Comparison of ENCODE assay signal across 20 cellular contexts in genomic region chr17:13939222-13939621, GRCh38.
DNase-seq lines count a peak whose midpoint lies in the region; ATAC-seq, FAIRE-seq and TF ChIP-seq lines count a peak whose summit lies in the region.
"Had no signal": no experiment of that assay in that cellular context is flagged by ENCODE, and none has a peak within 500 bp of the region (broad histone marks: within the 10 kb centered on the region; RNA-seq: fewer than 3 reads in every experiment).

No MANE protein-coding gene starts in this region.

- no peaks in the 10 kb centered on the region for H3K4me1 Mint-ChIP-seq in endodermal cell

- no peaks in the 10 kb centered on the region for H3K9me2 ChIP-seq in OCI-LY7 (ENCODE audit: insufficient read depth, low read length)

- H3K27me3 ChIP-seq in HepG2 (ENCODE audit: control insufficient read depth in 1 of 2, insufficient read depth in 2 of 2, low read length in 2 of 2), result no peaks in the 10 kb centered on the region
- H3K27me3 ChIP-seq in right lobe of liver, result no peaks in the 10 kb centered on the region
- no peaks in the 10 kb centered on the region for H3K27me3 ChIP-seq in endodermal cell (ENCODE audit: control insufficient read depth, insufficient read depth, low read length, poor library complexity, severe bottlenecking)
- H3K27me3 ChIP-seq: MG63, SJSA1 had no signal

- no peaks in the 10 kb centered on the region for H3K79me2 ChIP-seq in HepG2 (ENCODE audit: insufficient read depth, low read length)
- no peaks in the 10 kb centered on the region for H3K79me2 ChIP-seq in OCI-LY7 (ENCODE audit: insufficient read depth, low read depth, low read length)

- H3K4me2 ChIP-seq in HepG2 (ENCODE audit: low read depth, low read length) (no peak overlapping the region), OCI-LY7 (ENCODE audit: low read length) (no peak overlapping the region)
- H3K4me2 ChIP-seq: KMS-11 had no signal

- BruUV-seq in HepG2 (replicated peaks; lab: Mats Ljungman, UMichigan) (no TSS peak), OCI-LY7 (replicated peaks; lab: Mats Ljungman, UMichigan) (no TSS peak)

- ATAC-seq in HepG2 (no peak), right lobe of liver (no peak), HG02973 (IDR thresholded peaks at IDR 0.05; ENCODE audit: unreplicated experiment) (no peak), HG02610 (IDR thresholded peaks at IDR 0.05; ENCODE audit: unreplicated experiment) (no peak)

- H3K27ac ChIP-seq in HepG2 (ENCODE audit: extremely low read length, insufficient read depth, low read length) (no peak overlapping the region), right lobe of liver (no peak overlapping the region), OCI-LY7 (ENCODE audit: low read depth, low read length, poor library complexity, severe bottlenecking) (no peak overlapping the region), endodermal cell (ENCODE audit: low read depth, low read length) (no peak overlapping the region)
- H3K27ac ChIP-seq: GM23248, KMS-11, SJSA1 had no signal

- TF ChIP-seq POLR2A in HepG2 (IDR thresholded peaks at IDR 0.05; ENCODE audit: insufficient read depth in 1 of 2, low read depth in 2 of 2, low read length in 2 of 2), result no peak
- TF ChIP-seq POLR2A in right lobe of liver (IDR thresholded peaks at IDR 0.05), result no peak

- DNase-seq in HepG2 (ENCODE audit: low spot score), result no peak
- DNase-seq in right lobe of liver, result no peak
- DNase-seq in OCI-LY7 (ENCODE audit: low spot score), result no peak
- no peak for DNase-seq in endodermal cell
- DNase-seq in medulla oblongata (ENCODE audit: extremely low spot score), result no peak
- no peak for DNase-seq in cardiac septum (ENCODE audit: low spot score)
- DNase-seq: 8988T, C1 segment of cervical spinal cord, DMS153, GM23248, MG63, NCI-H187 treated with DMSO at 0.1 percent for 48 hours, NCI-H446, NCI-H774, RPMI8226, SW 1271 had no signal

- H3K4me1 ChIP-seq in HepG2 (ENCODE audit: insufficient read depth, low read length) (peaks cover 1% of the 10 kb centered on the region), right lobe of liver (peaks cover 0 to 5% (median 1%) of the 10 kb centered on the region in 4 donors), OCI-LY7 (ENCODE audit: insufficient read depth, low read length, poor library complexity, severe bottlenecking) (no peaks in the 10 kb centered on the region), endodermal cell (ENCODE audit: control insufficient read depth, insufficient read depth, low read length) (no peaks in the 10 kb centered on the region)
- H3K4me1 ChIP-seq: SJSA1 had no signal

- peak; percentile 26; the same call in 1 of the 2 replicates for TF ChIP-seq CTCF in HepG2 (CRISPR knock-in tag; IDR thresholded peaks at IDR 0.05)
- no peak for TF ChIP-seq CTCF in right lobe of liver (IDR thresholded peaks at IDR 0.05)
- peak; percentile 36 for TF ChIP-seq CTCF in OCI-LY7 (conservative IDR thresholded peaks at IDR 0.05; ENCODE audit: low read length)
- TF ChIP-seq CTCF in endodermal cell (conservative IDR thresholded peaks at IDR 0.05), result peak; percentile 41

- H2AFZ ChIP-seq in HepG2 (ENCODE audit: low read length) (no peak overlapping the region), OCI-LY7 (ENCODE audit: low read length) (no peak overlapping the region)
- H2AFZ ChIP-seq: GM23248 had no signal

- TF ChIP-seq RAD21 in HepG2 (CRISPR knock-in tag; IDR thresholded peaks at IDR 0.05), result no peak

- H4K20me1 ChIP-seq in HepG2 (ENCODE audit: insufficient read depth, low read length) (no peaks in the 10 kb centered on the region), OCI-LY7 (ENCODE audit: insufficient read depth, low read length) (no peaks in the 10 kb centered on the region)

- H3K9ac ChIP-seq in HepG2 (ENCODE audit: insufficient read depth, low read depth, low read length), result no peak overlapping the region
- H3K9ac ChIP-seq in endodermal cell (ENCODE audit: extremely low read depth, low read length, poor library complexity, severe bottlenecking), result no peak overlapping the region
- H3K9ac ChIP-seq: GM23248, KMS-11 had no signal

- FAIRE-seq in HepG2 (lab: Jason Lieb, UNC), result no peak

- whole genome bisulfite sequencing in HepG2 (ENCODE audit: low lambda C conversion rate), result 33% methylated on average over 1 of the region's 1 CpG
- WGBS in right lobe of liver (ENCODE audit: insufficient coverage, low coverage, low lambda C conversion rate, missing lambda C conversion rate), result 0% methylated on average over 1 of the region's 1 CpG
- 40 to 50% methylated on average over 1 of the region's 1 CpG for WGBS in endodermal cell (ENCODE audit: insufficient coverage in 1 of 2, insufficient read length in 1 of 2), 2 experiments

- H3K9me3 Mint-ChIP-seq in endodermal cell, result peaks cover 16% of the 10 kb centered on the region

- no peak overlapping the region for H3K27ac Mint-ChIP-seq in endodermal cell

- TF ChIP-seq EP300 in HepG2 (IDR thresholded peaks at IDR 0.05; ENCODE audit: low read depth in 2 of 2, low read length in 2 of 2) (no peak), HepG2 (CRISPR knock-in tag; IDR thresholded peaks at IDR 0.05; ENCODE audit: borderline replicate concordance) (no peak)

- no peaks in the 10 kb centered on the region for H3K36me3 Mint-ChIP-seq in endodermal cell (ENCODE audit: low read depth)

- H3K4me3 Mint-ChIP-seq in endodermal cell, result no peak overlapping the region

- H3K4me3 ChIP-seq in HepG2 (replicated peaks in 1 of 3; ENCODE audit: insufficient read depth in 1 of 3, low read depth in 2 of 3, low read length in 3 of 3) (no peak overlapping the region), right lobe of liver (no peak overlapping the region), OCI-LY7 (ENCODE audit: low read depth, low read length, poor library complexity, severe bottlenecking) (no peak overlapping the region), endodermal cell (ENCODE audit: low read length) (no peak overlapping the region)
- H3K4me3 ChIP-seq: GM23248, MG63, SJSA1 had no signal

- CTCF ChIA-PET in HepG2 (lab: Yijun Ruan, JAX; ENCODE audit: low intra/inter-chr PET ratio, low total read pairs), result no interaction called here
- CTCF ChIA-PET in OCI-LY7 (lab: Charles Lee; ENCODE audit: unreplicated experiment), result no interaction called here

- intact Hi-C loops in HepG2 (cut with micrococcal nuclease; ENCODE audit: unreplicated experiment), result no loop called here
- intact Hi-C loops in right lobe of liver (cut with DNase I), result no loop called here
- intact Hi-C loops in OCI-LY7 (cut with micrococcal nuclease; ENCODE audit: unreplicated experiment), result no loop called here
- intact Hi-C loops in cardiac septum (cut with DNase I), result no loop called here

- H3K9me3 ChIP-seq in HepG2 (ENCODE audit: low read length) (no peaks in the 10 kb centered on the region), right lobe of liver (no peaks in the 10 kb centered on the region), OCI-LY7 (ENCODE audit: low read length) (no peaks in the 10 kb centered on the region), endodermal cell (ENCODE audit: control insufficient read depth, low read length) (peaks cover 24% of the 10 kb centered on the region)
- H3K9me3 ChIP-seq: MG63, SJSA1 had no signal

- in situ Hi-C loops in HepG2 (cut with HindIII; ENCODE audit: extremely low pct_ligation_motif_present, low pct_unique_long_range_greater_than_20kb), result no loop called here

- H3K27me3 Mint-ChIP-seq in endodermal cell (ENCODE audit: insufficient read depth), result no peaks in the 10 kb centered on the region

- H3K36me3 ChIP-seq in HepG2 (replicated peaks in 1 of 2; ENCODE audit: control insufficient read depth in 1 of 2, insufficient read depth in 2 of 2, low read length in 2 of 2) (no peaks in the 10 kb centered on the region), right lobe of liver (no peaks in the 10 kb centered on the region), OCI-LY7 (ENCODE audit: insufficient read depth, low read length) (no peaks in the 10 kb centered on the region), endodermal cell (ENCODE audit: control insufficient read depth, insufficient read depth, low read length) (no peaks in the 10 kb centered on the region)
- H3K36me3 ChIP-seq: MG63, SJSA1 had no signal

- POLR2A ChIA-PET in HepG2 (lab: Yijun Ruan, JAX) (no interaction called here), OCI-LY7 (lab: Charles Lee) (no interaction called here)

TF ChIP-seq in HepG2, 621 proteins besides CTCF, POLR2A, EP300 and RAD21 (continues in another document):
- TF ChIP-seq, protein P1, sequence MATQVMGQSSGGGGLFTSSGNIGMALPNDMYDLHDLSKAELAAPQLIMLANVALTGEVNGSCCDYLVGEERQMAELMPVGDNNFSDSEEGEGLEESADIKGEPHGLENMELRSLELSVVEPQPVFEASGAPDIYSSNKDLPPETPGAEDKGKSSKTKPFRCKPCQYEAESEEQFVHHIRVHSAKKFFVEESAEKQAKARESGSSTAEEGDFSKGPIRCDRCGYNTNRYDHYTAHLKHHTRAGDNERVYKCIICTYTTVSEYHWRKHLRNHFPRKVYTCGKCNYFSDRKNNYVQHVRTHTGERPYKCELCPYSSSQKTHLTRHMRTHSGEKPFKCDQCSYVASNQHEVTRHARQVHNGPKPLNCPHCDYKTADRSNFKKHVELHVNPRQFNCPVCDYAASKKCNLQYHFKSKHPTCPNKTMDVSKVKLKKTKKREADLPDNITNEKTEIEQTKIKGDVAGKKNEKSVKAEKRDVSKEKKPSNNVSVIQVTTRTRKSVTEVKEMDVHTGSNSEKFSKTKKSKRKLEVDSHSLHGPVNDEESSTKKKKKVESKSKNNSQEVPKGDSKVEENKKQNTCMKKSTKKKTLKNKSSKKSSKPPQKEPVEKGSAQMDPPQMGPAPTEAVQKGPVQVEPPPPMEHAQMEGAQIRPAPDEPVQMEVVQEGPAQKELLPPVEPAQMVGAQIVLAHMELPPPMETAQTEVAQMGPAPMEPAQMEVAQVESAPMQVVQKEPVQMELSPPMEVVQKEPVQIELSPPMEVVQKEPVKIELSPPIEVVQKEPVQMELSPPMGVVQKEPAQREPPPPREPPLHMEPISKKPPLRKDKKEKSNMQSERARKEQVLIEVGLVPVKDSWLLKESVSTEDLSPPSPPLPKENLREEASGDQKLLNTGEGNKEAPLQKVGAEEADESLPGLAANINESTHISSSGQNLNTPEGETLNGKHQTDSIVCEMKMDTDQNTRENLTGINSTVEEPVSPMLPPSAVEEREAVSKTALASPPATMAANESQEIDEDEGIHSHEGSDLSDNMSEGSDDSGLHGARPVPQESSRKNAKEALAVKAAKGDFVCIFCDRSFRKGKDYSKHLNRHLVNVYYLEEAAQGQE (IDR thresholded peaks at IDR 0.05; ENCODE audit: borderline replicate concordance in 1 of 2, low read depth in 1 of 2, low read length in 2 of 2), result no peak
- TF ChIP-seq MTA3 (CRISPR knock-in tag; IDR thresholded peaks at IDR 0.05), result no peak
- TF ChIP-seq ZBTB7B (CRISPR knock-in tag; IDR thresholded peaks at IDR 0.05), result no peak
- no peak for TF ChIP-seq ZNF138 (CRISPR knock-in tag; IDR thresholded peaks at IDR 0.05; ENCODE audit: low read depth)
- TF ChIP-seq YY1 (IDR thresholded peaks at IDR 0.05; ENCODE audit: insufficient read depth, insufficient replicate concordance, low read depth, low read length), result no peak

Comparison
In these comparisons a context has a peak if more than half of its experiments do, and no peak if none do; other contexts are left out.
1. CTCF ChIP-seq: peak in HepG2 (single experiment), OCI-LY7 (single experiment) and endodermal cell (single experiment); none in right lobe of liver (0 of 4).